8 cellular contexts compared by ENCODE assay signal in the genomic region with DNA sequence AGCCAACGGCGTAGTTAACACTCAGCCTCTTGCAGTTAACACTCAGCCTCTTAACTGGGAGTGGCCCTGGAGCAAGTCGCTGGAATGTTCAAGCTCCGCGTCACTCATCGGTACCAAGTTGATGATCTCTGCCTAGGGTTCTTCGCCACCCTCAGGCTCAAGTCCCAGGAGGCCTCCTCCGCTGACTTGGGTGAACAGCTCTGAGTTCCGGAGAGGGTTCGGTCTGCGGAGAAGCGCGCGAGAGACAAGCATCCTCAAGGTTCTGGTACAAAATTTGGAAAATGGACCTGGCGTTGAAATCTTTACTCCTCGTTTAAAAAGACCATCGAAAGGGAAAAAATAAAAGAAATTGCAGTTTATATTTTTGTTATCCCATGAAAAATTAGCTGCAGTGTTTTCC. TPM values are rescaled to one million over a fixed set of nuclear protein-coding genes. Genes with fewer than 3 reads are reported as not detected.
DNase-seq lines count a peak whose midpoint lies in the region; ATAC-seq and TF ChIP-seq lines count a peak whose summit lies in the region.

No MANE protein-coding gene starts in this region.

- WGBS in esophagus squamous epithelium, 2 donors: 35 to 42% methylated on average over 10 to 17 of the region's 17 CpGs

- peak overlapping the region; percentile 68 to 82 (median 72) for H3K4me3 ChIP-seq in esophagus squamous epithelium

- no peak for ATAC-seq in T-helper 17 cell

- TF ChIP-seq CTCF in Calu3 (IDR thresholded peaks at IDR 0.05; ENCODE audit: unreplicated experiment) (no peak), esophagus squamous epithelium (IDR thresholded peaks at IDR 0.05) (peak in 1 of 6 experiments; percentile 11), nephron progenitor cell (IDR thresholded peaks at IDR 0.05) (no peak), GM10266 (IDR thresholded peaks at IDR 0.05; ENCODE audit: control insufficient read depth, insufficient read depth, low read depth, missing control alignments) (no peak)

- TSS peak; percentile 94 for BruUV-seq in Calu3 (replicated peaks; lab: Mats Ljungman, UMichigan)

- H3K27ac Mint-ChIP-seq in Calu3 (ENCODE audit: unreplicated experiment) (no peak overlapping the region), T-helper 17 cell (no peak overlapping the region), nephron progenitor cell (peak overlapping the region; percentile 97)

- no peaks in the 10 kb centered on the region for H3K9me3 Mint-ChIP-seq in Calu3 (ENCODE audit: low read depth, unreplicated experiment)
- H3K9me3 Mint-ChIP-seq in nephron progenitor cell: peaks cover 3% of the 10 kb centered on the region

- intact Hi-C loops in Calu3 (cut with micrococcal nuclease; ENCODE audit: unreplicated experiment) (loop anchor here (5.0 kb wide), 3 partner anchors 33 to 113 kb away; no protein-coding TSS in a partner anchor), esophagus squamous epithelium (cut with DNase I) (no loop called here)

- H3K4me1 Mint-ChIP-seq in Calu3 (ENCODE audit: low read depth, unreplicated experiment): peaks cover 19% of the 10 kb centered on the region
- H3K4me1 Mint-ChIP-seq in T-helper 17 cell: peaks cover 9% of the 10 kb centered on the region
- peaks cover 65% of the 10 kb centered on the region for H3K4me1 Mint-ChIP-seq in nephron progenitor cell

- CTCF ChIA-PET in Calu3 (lab: Charles Lee): no interaction called here

- H3K27me3 Mint-ChIP-seq in Calu3 (ENCODE audit: unreplicated experiment) (no peaks in the 10 kb centered on the region), T-helper 17 cell (peaks cover 70% of the 10 kb centered on the region), nephron progenitor cell (ENCODE audit: low read depth, poor library complexity) (no peaks in the 10 kb centered on the region)

- peak overlapping the region; percentile 91 for H3K4me3 Mint-ChIP-seq in Calu3 (ENCODE audit: low read depth, unreplicated experiment)
- peak overlapping the region; percentile 83 for H3K4me3 Mint-ChIP-seq in T-helper 17 cell
- H3K4me3 Mint-ChIP-seq in nephron progenitor cell: peak overlapping the region; percentile 92

- DNase-seq in Calu3 (no peak), T-helper 17 cell (no peak), esophagus squamous epithelium (lab: John Stamatoyannopoulos, UW) (no peak), nephron progenitor cell (peak; percentile 44), GM10266 (ENCODE audit: extremely low spot score) (no peak), OCI-M2 (lab: John Stamatoyannopoulos, UW; ENCODE audit: unreplicated experiment) (no peak), NCI-H1092 (lab: John Stamatoyannopoulos, UW) (no peak), NAMALWA (ENCODE audit: low spot score) (no peak)

- peaks cover 0 to 75% (median 0%) of the 10 kb centered on the region in 4 donors for H3K27me3 ChIP-seq in esophagus squamous epithelium

- peak overlapping the region; percentile 31 to 100 (median 97) for H3K27ac ChIP-seq in esophagus squamous epithelium

- H3K4me1 ChIP-seq in esophagus squamous epithelium: peaks cover 8 to 25% (median 8%) of the 10 kb centered on the region in 3 donors

- H3K36me3 ChIP-seq in esophagus squamous epithelium: peaks cover 0 to 6% (median 0%) of the 10 kb centered on the region in 3 donors

- TF ChIP-seq POLR2A in esophagus squamous epithelium (IDR thresholded peaks at IDR 0.05): no peak

- peaks cover 35% of the 10 kb centered on the region for H3K36me3 Mint-ChIP-seq in Calu3 (ENCODE audit: insufficient read depth, unreplicated experiment)
- no peaks in the 10 kb centered on the region for H3K36me3 Mint-ChIP-seq in T-helper 17 cell (ENCODE audit: low read depth)
- peaks cover 16% of the 10 kb centered on the region for H3K36me3 Mint-ChIP-seq in nephron progenitor cell (ENCODE audit: low read depth)

- H3K9me3 ChIP-seq in T-helper 17 cell (ENCODE audit: control insufficient read depth, low read length, poor library complexity, severe bottlenecking) (no peaks in the 10 kb centered on the region), esophagus squamous epithelium (no peaks in the 10 kb centered on the region)

RNA-seq across cellular contexts. Expression of a gene that starts 0.9 kb away (rescaled TPM):
- total RNA-seq in Calu3 (2022) (46.4 and 57.7 TPM in 2 replicates), T-helper 17 cell (under 1 TPM in 1 of 2 donors, not detected in 1; 0.05 TPM), esophagus squamous epithelium (1,000 to 10,000 TPM in 3 of 4 donors, 100 to 1,000 TPM in 1; 712 to 1,491 (median 1,163) TPM)

RNA-seq across cellular contexts. Expression of a gene that starts 49.4 kb away (rescaled TPM):
- 11.7 and 16.1 TPM in 2 replicates for total RNA-seq in Calu3 (2022)
- 1 to 10 TPM; 6.8 to 9.6 TPM for total RNA-seq in T-helper 17 cell
- 10 to 100 TPM in 1 of 4 donors, 1 to 10 TPM in 3; 5.3 to 11.6 (median 8.7) TPM for total RNA-seq in esophagus squamous epithelium

Comparison
In these comparisons a context has a peak if more than half of its experiments do, and no peak if none do; other contexts are left out.
1. RNA of a gene that starts 0.9 kb away (total RNA-seq): 712 to 1,491 TPM in esophagus squamous epithelium and 46.4 to 57.7 TPM in Calu3; 0.05 TPM in T-helper 17 cell; every median in the first group is over 10 times any median in the second.
2. Peak in every context shown above with its lines, with median percentiles within 50 percentile points of each other: H3K4me3 Mint-ChIP-seq.